23 cellular contexts compared by ENCODE assay signal in the genomic region with DNA sequence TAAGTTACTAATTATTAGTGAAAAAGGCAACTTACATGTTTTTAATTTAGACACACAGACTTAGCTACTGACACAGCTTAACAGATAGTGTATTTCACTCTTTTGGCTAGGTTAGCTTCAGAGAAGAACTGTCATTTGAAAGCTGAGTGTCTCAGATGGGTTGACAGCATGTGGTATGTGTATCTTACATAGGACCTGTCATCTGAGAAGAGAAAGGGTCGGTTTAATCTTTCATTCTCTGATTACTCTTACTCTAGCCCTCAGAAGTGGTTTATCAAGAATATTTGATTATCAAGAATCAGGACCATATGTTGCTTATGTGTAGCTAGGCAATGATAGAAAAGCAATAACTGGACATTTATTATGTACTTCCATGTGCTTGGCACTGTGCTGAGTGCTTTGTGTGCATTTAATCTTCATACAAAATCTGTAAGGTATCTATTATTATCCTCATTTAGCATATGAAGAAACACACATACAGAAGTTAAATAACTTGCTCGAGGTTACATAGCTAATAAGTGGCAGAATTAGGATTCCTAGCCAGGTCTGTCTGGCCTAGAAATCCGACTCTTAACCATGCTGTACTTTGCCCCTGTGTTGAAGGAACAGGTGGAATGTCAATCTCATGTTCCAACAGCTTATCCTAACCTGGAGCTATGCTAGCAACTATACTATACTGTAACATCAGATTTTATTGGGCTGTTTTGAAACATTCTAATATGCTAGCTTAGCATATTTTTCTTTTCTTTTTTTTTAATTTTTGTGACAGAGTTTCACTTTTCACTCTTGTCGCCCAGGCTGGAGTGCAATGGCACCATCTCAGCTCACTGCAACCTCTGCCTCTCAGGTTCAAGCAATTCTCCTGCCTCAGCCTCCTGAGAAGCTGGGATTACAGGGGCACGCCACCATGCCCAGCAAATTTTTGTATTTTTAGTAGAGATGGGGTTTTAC. TPM values are rescaled to one million over a fixed set of nuclear protein-coding genes. Genes with fewer than 3 reads are reported as not detected.
DNase-seq lines count a peak whose midpoint lies in the region; ATAC-seq, FAIRE-seq and TF ChIP-seq lines count a peak whose summit lies in the region.
"Had no signal": no experiment of that assay in that cellular context is flagged by ENCODE, and none has a peak within 500 bp of the region (broad histone marks: within the 10 kb centered on the region; RNA-seq: fewer than 3 reads in every experiment).

No MANE protein-coding gene starts in this region.

- H3K4me3 Mint-ChIP-seq in activated CD4-positive, alpha-beta T cell treated with anti-CD3 and anti-CD28 coated beads, Interleukin-2, amount 10 ng/mL, durations not matched to agents 7 days and 5 days = no peak overlapping the region
- no peak overlapping the region for H3K4me3 Mint-ChIP-seq in stimulated activated effector memory CD8-positive, alpha-beta T cell treated with anti-CD3 and anti-CD28 coated beads, Interleukin-12 subunit alpha, Interleukin-12 subunit beta, amount 100 ng/mL, for 72 hours
- H3K4me3 Mint-ChIP-seq in stimulated activated naive B cell treated with anti-CD40 and anti-IgM and Interleukin-4, amounts not matched to agents 10 μg/mL and 1 μg/mL and 100 μg/mL, for 72 hours = no peak overlapping the region
- H3K4me3 Mint-ChIP-seq: effector memory CD8-positive, alpha-beta T cell; H9; stimulated activated naive CD8-positive, alpha-beta T cell treated with anti-CD3 and anti-CD28 coated beads, Interleukin-15, amount 100 ng/mL, for 72 hours had no signal

- peaks cover 29% of the 10 kb centered on the region for H3K4me1 ChIP-seq in HepG2 (ENCODE audit: insufficient read depth, low read length)
- H3K4me1 ChIP-seq: ascending aorta had no signal

- H2AFZ ChIP-seq in HepG2 (ENCODE audit: low read length) = no peak overlapping the region

- POLR2A ChIA-PET in activated CD4-positive, alpha-beta T cell treated with anti-CD3 and anti-CD28 coated beads, Interleukin-2, amount 10 ng/mL, durations not matched to agents 7 days and 5 days (lab: Charles Lee) = interaction anchor here (0.6 kb wide), 1 partner anchor 192 kb away, joined by 3 read pairs; no protein-coding TSS in a partner anchor
- POLR2A ChIA-PET in HepG2 (lab: Yijun Ruan, JAX) = interaction anchor here (0.9 to 3.0 kb wide), 11 partner anchors 13 to 280 kb away, joined by 3 to 30 read pairs (median 4); a partner anchor contains a TSS

- no peak overlapping the region for H3K4me3 ChIP-seq in HepG2 (replicated peaks in 1 of 3; ENCODE audit: insufficient read depth in 1 of 3, low read depth in 2 of 3, low read length in 3 of 3)
- H3K4me3 ChIP-seq: ascending aorta, lung, ovary had no signal

- peaks cover 1 to 11% of the 10 kb centered on the region in 2 experiments for H3K36me3 ChIP-seq in HepG2 (replicated peaks in 1 of 2; ENCODE audit: control insufficient read depth in 1 of 2, insufficient read depth in 2 of 2, low read length in 2 of 2)
- H3K36me3 ChIP-seq: ovary had no signal

- H3K27ac Mint-ChIP-seq in activated CD4-positive, alpha-beta T cell treated with anti-CD3 and anti-CD28 coated beads, Interleukin-2, amount 10 ng/mL, durations not matched to agents 7 days and 5 days = peak overlapping the region; percentile 2
- peak overlapping the region; percentile 32 for H3K27ac Mint-ChIP-seq in stimulated activated effector memory CD8-positive, alpha-beta T cell treated with anti-CD3 and anti-CD28 coated beads, Interleukin-12 subunit alpha, Interleukin-12 subunit beta, amount 100 ng/mL, for 72 hours
- H3K27ac Mint-ChIP-seq in stimulated activated naive B cell treated with anti-CD40 and anti-IgM and Interleukin-4, amounts not matched to agents 10 μg/mL and 1 μg/mL and 100 μg/mL, for 72 hours = no peak overlapping the region
- H3K27ac Mint-ChIP-seq: H9; stimulated activated naive CD8-positive, alpha-beta T cell treated with anti-CD3 and anti-CD28 coated beads, Interleukin-15, amount 100 ng/mL, for 72 hours had no signal

- no peak for DNase-seq in activated CD4-positive, alpha-beta T cell treated with anti-CD3 and anti-CD28 coated beads, Interleukin-2, amount 10 ng/mL, durations not matched to agents 7 days and 5 days
- no peak for DNase-seq in activated CD4-positive, alpha-beta T cell treated with anti-CD3 and anti-CD28 coated beads, Interleukin-2, amount 50 U/mL, for 4 hours
- DNase-seq in NCI-H524 (lab: John Stamatoyannopoulos, UW) (peak; percentile 8 to 65), HepG2 (ENCODE audit: low spot score) (peak; percentile 70), ACHN (no peak)
- DNase-seq in stimulated activated effector memory CD8-positive, alpha-beta T cell treated with anti-CD3 and anti-CD28 coated beads, Interleukin-12 subunit alpha, Interleukin-12 subunit beta, amount 100 ng/mL, for 72 hours (ENCODE audit: low spot score in 2 of 2) = no peak
- DNase-seq in stimulated activated naive B cell treated with anti-CD40 and anti-IgM and Interleukin-4, amounts not matched to agents 10 μg/mL and 1 μg/mL and 100 μg/mL, for 72 hours = no peak
- no peak for DNase-seq in stimulated activated naive CD4-positive, alpha-beta T cell treated with Interleukin-2 at 50 U/mL for 16 hours (lab: John Stamatoyannopoulos, UW)
- DNase-seq: activated naive CD4-positive, alpha-beta T cell treated with anti-CD3 and anti-CD28 coated beads, Interleukin-2, amount 50 U/mL, for 16 hours; cerebellar nuclear complex; DMS153; effector memory CD8-positive, alpha-beta T cell; GDM1; H9; NCI-H1930; NCI-H446; ovary; stimulated activated naive CD8-positive, alpha-beta T cell treated with anti-CD3 and anti-CD28 coated beads, Interleukin-15, amount 100 ng/mL, for 72 hours; SW 1271 had no signal

- H3K27me3 Mint-ChIP-seq in activated CD4-positive, alpha-beta T cell treated with anti-CD3 and anti-CD28 coated beads, Interleukin-2, amount 10 ng/mL, durations not matched to agents 7 days and 5 days = no peaks in the 10 kb centered on the region
- H3K27me3 Mint-ChIP-seq in stimulated activated naive B cell treated with anti-CD40 and anti-IgM and Interleukin-4, amounts not matched to agents 10 μg/mL and 1 μg/mL and 100 μg/mL, for 72 hours = no peaks in the 10 kb centered on the region
- H3K27me3 Mint-ChIP-seq: effector memory CD8-positive, alpha-beta T cell; stimulated activated naive CD8-positive, alpha-beta T cell treated with anti-CD3 and anti-CD28 coated beads, Interleukin-15, amount 100 ng/mL, for 72 hours had no signal

- H3K9ac ChIP-seq in HepG2 (ENCODE audit: insufficient read depth, low read depth, low read length) = no peak overlapping the region

- TF ChIP-seq EP300 in HepG2 (IDR thresholded peaks at IDR 0.05; ENCODE audit: low read depth in 2 of 2, low read length in 2 of 2) = no peak
- no peak for TF ChIP-seq EP300 in HepG2 (CRISPR knock-in tag; IDR thresholded peaks at IDR 0.05; ENCODE audit: borderline replicate concordance)

- TSS peak; percentile 9 for BruUV-seq in HepG2 (replicated peaks; lab: Mats Ljungman, UMichigan)

- peaks cover 8% of the 10 kb centered on the region for H3K4me1 Mint-ChIP-seq in activated CD4-positive, alpha-beta T cell treated with anti-CD3 and anti-CD28 coated beads, Interleukin-2, amount 10 ng/mL, durations not matched to agents 7 days and 5 days
- peaks cover 36% of the 10 kb centered on the region for H3K4me1 Mint-ChIP-seq in stimulated activated effector memory CD8-positive, alpha-beta T cell treated with anti-CD3 and anti-CD28 coated beads, Interleukin-12 subunit alpha, Interleukin-12 subunit beta, amount 100 ng/mL, for 72 hours
- peaks cover 16 to 23% of the 10 kb centered on the region in 2 donors for H3K4me1 Mint-ChIP-seq in stimulated activated naive B cell treated with anti-CD40 and anti-IgM and Interleukin-4, amounts not matched to agents 10 μg/mL and 1 μg/mL and 100 μg/mL, for 72 hours

- 60% methylated on average over 5 of the region's 5 CpGs for WGBS in HepG2 (ENCODE audit: low lambda C conversion rate)

- no peak for TF ChIP-seq CTCF in HepG2 (CRISPR knock-in tag; IDR thresholded peaks at IDR 0.05)

- TF ChIP-seq POLR2A in HepG2 (IDR thresholded peaks at IDR 0.05; ENCODE audit: insufficient read depth in 1 of 2, low read depth in 2 of 2, low read length in 2 of 2) = no peak

- FAIRE-seq in HepG2 (lab: Jason Lieb, UNC) = peak; percentile 70

- no peaks in the 10 kb centered on the region for H3K79me2 ChIP-seq in HepG2 (ENCODE audit: insufficient read depth, low read length)

- no peaks in the 10 kb centered on the region for H3K9me3 ChIP-seq in HepG2 (ENCODE audit: low read length)
- H3K9me3 ChIP-seq: ascending aorta, ovary had no signal

- H3K27me3 ChIP-seq in HepG2 (ENCODE audit: control insufficient read depth in 1 of 2, insufficient read depth in 2 of 2, low read length in 2 of 2) = no peaks in the 10 kb centered on the region
- H3K27me3 ChIP-seq: ascending aorta, ovary had no signal

- H4K20me1 ChIP-seq in HepG2 (ENCODE audit: insufficient read depth, low read length) = no peaks in the 10 kb centered on the region

- peaks cover 36% of the 10 kb centered on the region for H3K36me3 Mint-ChIP-seq in activated CD4-positive, alpha-beta T cell treated with anti-CD3 and anti-CD28 coated beads, Interleukin-2, amount 10 ng/mL, durations not matched to agents 7 days and 5 days (ENCODE audit: low read depth)
- H3K36me3 Mint-ChIP-seq in stimulated activated effector memory CD8-positive, alpha-beta T cell treated with anti-CD3 and anti-CD28 coated beads, Interleukin-12 subunit alpha, Interleukin-12 subunit beta, amount 100 ng/mL, for 72 hours = peaks cover 100% of the 10 kb centered on the region
- peaks cover 42 to 45% of the 10 kb centered on the region in 2 donors for H3K36me3 Mint-ChIP-seq in stimulated activated naive B cell treated with anti-CD40 and anti-IgM and Interleukin-4, amounts not matched to agents 10 μg/mL and 1 μg/mL and 100 μg/mL, for 72 hours

- peak; percentile 85 for ATAC-seq in HepG2
- no peak for ATAC-seq in stimulated activated effector memory CD8-positive, alpha-beta T cell treated with anti-CD3 and anti-CD28 coated beads, Interleukin-12 subunit alpha, Interleukin-12 subunit beta, amount 100 ng/mL, for 72 hours
- no peak for ATAC-seq in stimulated activated naive B cell treated with anti-CD40 and anti-IgM and Interleukin-4, amounts not matched to agents 10 μg/mL and 1 μg/mL and 100 μg/mL, for 72 hours (replicated peaks)
- ATAC-seq: effector memory CD8-positive, alpha-beta T cell; stimulated activated naive CD8-positive, alpha-beta T cell treated with anti-CD3 and anti-CD28 coated beads, Interleukin-15, amount 100 ng/mL, for 72 hours had no signal

- no peak overlapping the region for H3K4me2 ChIP-seq in HepG2 (ENCODE audit: low read depth, low read length)

- CTCF ChIA-PET in activated CD4-positive, alpha-beta T cell treated with anti-CD3 and anti-CD28 coated beads, Interleukin-2, amount 10 ng/mL, durations not matched to agents 7 days and 5 days (lab: Charles Lee) = interaction anchor here (0.6 to 3.8 kb wide), 10 partner anchors 8 to 643 kb away, joined by 3 to 15 read pairs (median 4); no protein-coding TSS in a partner anchor
- CTCF ChIA-PET in HepG2 (lab: Yijun Ruan, JAX; ENCODE audit: low intra/inter-chr PET ratio, low total read pairs) = no interaction called here

- intact Hi-C loops in HepG2 (cut with micrococcal nuclease; ENCODE audit: unreplicated experiment) = no loop called here

- H3K9me3 Mint-ChIP-seq in activated CD4-positive, alpha-beta T cell treated with anti-CD3 and anti-CD28 coated beads, Interleukin-2, amount 10 ng/mL, durations not matched to agents 7 days and 5 days = no peaks in the 10 kb centered on the region
- H3K9me3 Mint-ChIP-seq in stimulated activated effector memory CD8-positive, alpha-beta T cell treated with anti-CD3 and anti-CD28 coated beads, Interleukin-12 subunit alpha, Interleukin-12 subunit beta, amount 100 ng/mL, for 72 hours = no peaks in the 10 kb centered on the region
- H3K9me3 Mint-ChIP-seq in stimulated activated naive B cell treated with anti-CD40 and anti-IgM and Interleukin-4, amounts not matched to agents 10 μg/mL and 1 μg/mL and 100 μg/mL, for 72 hours = no peaks in the 10 kb centered on the region
- H3K9me3 Mint-ChIP-seq: effector memory CD8-positive, alpha-beta T cell; H9; stimulated activated naive CD8-positive, alpha-beta T cell treated with anti-CD3 and anti-CD28 coated beads, Interleukin-15, amount 100 ng/mL, for 72 hours had no signal

- TF ChIP-seq RAD21 in HepG2 (CRISPR knock-in tag; IDR thresholded peaks at IDR 0.05) = no peak

- in situ Hi-C loops in HepG2 (cut with HindIII; ENCODE audit: extremely low pct_ligation_motif_present, low pct_unique_long_range_greater_than_20kb) (no loop called here), ACHN (cut with HindIII; ENCODE audit: low pct_ligation_motif_present, low pct_unique_long_range_greater_than_20kb, low sequenced_read_pairs) (no loop called here)

- H3K27ac ChIP-seq in HepG2 (ENCODE audit: extremely low read length, insufficient read depth, low read length) = peak overlapping the region; percentile 20
- H3K27ac ChIP-seq: ascending aorta, C4-2B, ovary, RWPE1 had no signal

RNA-seq across cellular contexts. Expression of a gene that starts 28.4 kb away (rescaled TPM):
- 100 to 1,000 TPM in 1 of 2 experiments, 10 to 100 TPM in 1; 98.4 to 106 TPM for total RNA-seq in activated CD4-positive, alpha-beta T cell treated with anti-CD3 and anti-CD28 coated beads, Interleukin-2, amount 10 ng/mL, durations not matched to agents 7 days and 5 days
- total RNA-seq in HepG2 (2016; rRNA removed; fragmentation: Illumina TruSeq; extraction: Trizol) = 92.1 and 109 TPM in 2 replicates
- 30.7 and 32.1 TPM in 2 replicates for total RNA-seq in HepG2 (2016; cell fraction: cytosol; rRNA removed; fragmentation: Illumina TruSeq; extraction: Trizol; ENCODE audit: low read depth)
- total RNA-seq in HepG2 (2016; cell fraction: insoluble cytoplasmic fraction; rRNA removed; fragmentation: Illumina TruSeq; extraction: Trizol) = 93.7 and 102 TPM in 2 replicates
- 40.1 and 45.4 TPM in 2 replicates for total RNA-seq in HepG2 (2016; cell fraction: membrane; rRNA removed; fragmentation: Illumina TruSeq; extraction: Trizol)
- 117 and 122 TPM in 2 replicates for total RNA-seq in HepG2 (2016; cell fraction: nucleus; rRNA removed; fragmentation: Illumina TruSeq; extraction: Trizol)
- 37.3 and 43.8 TPM in 2 replicates for polyA plus RNA-seq in HepG2 (2011; rRNA removed)
- 20.7 and 26.9 TPM in 2 replicates for polyA plus RNA-seq in HepG2 (2011; cell fraction: cytosol; rRNA removed)
- 67.5 and 77.8 TPM in 2 replicates for polyA plus RNA-seq in HepG2 (2011; cell fraction: nucleus; rRNA removed)
- polyA plus RNA-seq in HepG2 (2012) = 46.4 and 55.2 TPM in 2 replicates
- 12.3 and 18.6 TPM in 2 replicates for polyA plus RNA-seq in HepG2 (2016; cell fraction: cytosol; fragmentation: Illumina TruSeq; extraction: Trizol; ENCODE audit: low read depth)
- 85.8 and 89.0 TPM in 2 replicates for polyA plus RNA-seq in HepG2 (2016; cell fraction: insoluble cytoplasmic fraction; fragmentation: Illumina TruSeq; extraction: Trizol; ENCODE audit: low read depth)
- 27.6 and 32.5 TPM in 2 replicates for polyA plus RNA-seq in HepG2 (2016; cell fraction: membrane; fragmentation: Illumina TruSeq; extraction: Trizol; ENCODE audit: low read depth)
- 97.6 and 113 TPM in 2 replicates for polyA plus RNA-seq in HepG2 (2016; cell fraction: nucleus; fragmentation: Illumina TruSeq; extraction: Trizol; ENCODE audit: insufficient read depth, low read depth)
- polyA minus RNA-seq in HepG2 (2011; rRNA and poly(A)+ RNA removed; ENCODE audit: low replicate concordance) = 26.0 and 106 TPM in 2 replicates
- polyA minus RNA-seq in HepG2 (2011; cell fraction: cytosol; rRNA and poly(A)+ RNA removed) = 21.5 and 23.9 TPM in 2 replicates
- 213 and 290 TPM in 2 replicates for polyA minus RNA-seq in HepG2 (2011; cell fraction: nucleus; rRNA and poly(A)+ RNA removed)

RNA-seq across cellular contexts. Expression of a gene that starts 38.6 kb away (rescaled TPM):
- total RNA-seq in activated CD4-positive, alpha-beta T cell treated with anti-CD3 and anti-CD28 coated beads, Interleukin-2, amount 10 ng/mL, durations not matched to agents 7 days and 5 days = 10 to 100 TPM; 45.0 to 49.6 TPM
- total RNA-seq in HepG2 (2016; rRNA removed; fragmentation: Illumina TruSeq; extraction: Trizol) = 22.2 and 31.1 TPM in 2 replicates
- total RNA-seq in HepG2 (2016; cell fraction: cytosol; rRNA removed; fragmentation: Illumina TruSeq; extraction: Trizol; ENCODE audit: low read depth) = 1.6 and 2.2 TPM in 2 replicates
- 22.9 and 30.3 TPM in 2 replicates for total RNA-seq in HepG2 (2016; cell fraction: insoluble cytoplasmic fraction; rRNA removed; fragmentation: Illumina TruSeq; extraction: Trizol)
- 6.6 and 8.3 TPM in 2 replicates for total RNA-seq in HepG2 (2016; cell fraction: membrane; rRNA removed; fragmentation: Illumina TruSeq; extraction: Trizol)
- total RNA-seq in HepG2 (2016; cell fraction: nucleus; rRNA removed; fragmentation: Illumina TruSeq; extraction: Trizol) = 26.9 and 27.1 TPM in 2 replicates
- 23.8 and 25.1 TPM in 2 replicates for polyA plus RNA-seq in HepG2 (2011; rRNA removed)
- 12.7 and 16.6 TPM in 2 replicates for polyA plus RNA-seq in HepG2 (2011; cell fraction: cytosol; rRNA removed)
- 24.5 and 34.7 TPM in 2 replicates for polyA plus RNA-seq in HepG2 (2011; cell fraction: nucleus; rRNA removed)
- polyA plus RNA-seq in HepG2 (2012) = 11.2 and 17.0 TPM in 2 replicates
- polyA plus RNA-seq in HepG2 (2016; cell fraction: cytosol; fragmentation: Illumina TruSeq; extraction: Trizol; ENCODE audit: low read depth) = 0.84 and 1.2 TPM in 2 replicates
- polyA plus RNA-seq in HepG2 (2016; cell fraction: insoluble cytoplasmic fraction; fragmentation: Illumina TruSeq; extraction: Trizol; ENCODE audit: low read depth) = 14.4 and 15.3 TPM in 2 replicates
- 1.9 and 2.2 TPM in 2 replicates for polyA plus RNA-seq in HepG2 (2016; cell fraction: membrane; fragmentation: Illumina TruSeq; extraction: Trizol; ENCODE audit: low read depth)
- polyA plus RNA-seq in HepG2 (2016; cell fraction: nucleus; fragmentation: Illumina TruSeq; extraction: Trizol; ENCODE audit: insufficient read depth, low read depth) = 20.1 and 22.5 TPM in 2 replicates
- 7.9 and 31.1 TPM in 2 replicates for polyA minus RNA-seq in HepG2 (2011; rRNA and poly(A)+ RNA removed; ENCODE audit: low replicate concordance)
- polyA minus RNA-seq in HepG2 (2011; cell fraction: cytosol; rRNA and poly(A)+ RNA removed) = 14.6 and 20.1 TPM in 2 replicates
- polyA minus RNA-seq in HepG2 (2011; cell fraction: nucleus; rRNA and poly(A)+ RNA removed) = 47.4 and 79.1 TPM in 2 replicates

Comparison
In these comparisons a context has a peak if more than half of its experiments do, and no peak if none do; other contexts are left out.
1. DNase-seq: peak in NCI-H524 (2 of 2) and HepG2 (single experiment); none in activated CD4-positive, alpha-beta T cell treated with anti-CD3 and anti-CD28 coated beads, Interleukin-2, amount 10 ng/mL, durations not matched to agents 7 days and 5 days (single experiment), activated CD4-positive, alpha-beta T cell treated with anti-CD3 and anti-CD28 coated beads, Interleukin-2, amount 50 U/mL, for 4 hours (0 of 2), stimulated activated effector memory CD8-positive, alpha-beta T cell treated with anti-CD3 and anti-CD28 coated beads, Interleukin-12 subunit alpha, Interleukin-12 subunit beta, amount 100 ng/mL, for 72 hours (0 of 2), stimulated activated naive B cell treated with anti-CD40 and anti-IgM and Interleukin-4, amounts not matched to agents 10 μg/mL and 1 μg/mL and 100 μg/mL, for 72 hours (single experiment), ACHN (single experiment) and stimulated activated naive CD4-positive, alpha-beta T cell treated with Interleukin-2 at 50 U/mL for 16 hours (single experiment).